Comparison of ENCODE assay signal across 1 cellular context in genomic region chr17:81817758-81818147, GRCh38.
TF ChIP-seq lines count a peak whose summit lies in the region.

No MANE protein-coding gene starts in this region.

TF ChIP-seq in A549, 52 proteins besides CTCF, POLR2A, EP300 and RAD21 (continued from another document):
- no peak for TF ChIP-seq JUN (IDR thresholded peaks at IDR 0.05)
- TF ChIP-seq CEBPB (IDR thresholded peaks at IDR 0.05), result no peak
